Comparison of ENCODE assay signal across 31 cellular contexts in the genomic region with DNA sequence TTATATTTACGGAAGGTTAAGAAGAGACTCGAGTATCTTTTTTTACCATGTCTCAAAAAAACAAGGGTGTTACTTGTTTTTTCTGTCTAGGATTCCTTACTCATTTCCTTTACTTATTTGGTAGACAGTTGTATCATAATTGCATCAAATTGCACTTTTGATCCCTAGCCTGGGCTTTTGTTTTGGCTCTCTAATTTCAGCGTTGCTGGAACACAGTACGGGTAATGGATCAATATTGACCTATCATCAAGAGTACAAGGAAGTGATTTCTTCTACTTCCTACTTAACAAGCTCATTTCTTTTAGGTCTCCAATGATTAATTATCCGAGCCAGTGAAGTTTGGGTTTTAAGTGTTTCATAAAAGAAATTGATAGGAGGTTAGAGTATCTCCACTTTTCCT. TPM values are rescaled to one million over a fixed set of nuclear protein-coding genes. Genes with fewer than 3 reads are reported as not detected.
"Had no signal": no experiment of that assay in that cellular context is flagged by ENCODE, and none has a peak within 500 bp of the region (broad histone marks: within the 10 kb centered on the region; RNA-seq: fewer than 3 reads in every experiment).

No MANE protein-coding gene starts in this region.

- H3K4me3 ChIP-seq: adrenal gland, breast epithelium, K562, SK-N-MC had no signal

- H3K4me1 ChIP-seq: adrenal gland, breast epithelium had no signal

- H3K4me3 Mint-ChIP-seq: activated CD4-positive, alpha-beta memory T cell treated with anti-CD3 and anti-CD28 coated beads, Interleukin-2, amount 10 ng/mL, durations not matched to agents 7 days and 5 days; activated CD4-positive, alpha-beta T cell treated with anti-CD3 and anti-CD28 coated beads, Interleukin-2, amount 10 ng/mL, durations not matched to agents 7 days and 5 days; activated naive CD8-positive, alpha-beta T cell treated with anti-CD3 and anti-CD28 coated beads, Interleukin-2, amount 10 ng/mL, durations not matched to agents 7 days and 5 days; activated T-helper 17 cell treated with anti-CD3 and anti-CD28 coated beads, Interleukin-2, amount 50 U/mL, for 72 hours; T-cell had no signal

- H3K27ac Mint-ChIP-seq: activated CD4-positive, alpha-beta memory T cell treated with anti-CD3 and anti-CD28 coated beads, Interleukin-2, amount 10 ng/mL, durations not matched to agents 7 days and 5 days; activated CD4-positive, alpha-beta T cell treated with anti-CD3 and anti-CD28 coated beads, Interleukin-2, amount 10 ng/mL, durations not matched to agents 7 days and 5 days; activated naive CD8-positive, alpha-beta T cell treated with anti-CD3 and anti-CD28 coated beads, Interleukin-2, amount 10 ng/mL, durations not matched to agents 7 days and 5 days; activated T-helper 17 cell treated with anti-CD3 and anti-CD28 coated beads, Interleukin-2, amount 50 U/mL, for 72 hours; T-cell had no signal

- H3K27ac ChIP-seq: adrenal gland, breast epithelium, SK-N-MC, VCaP had no signal

- H3K27me3 ChIP-seq: adrenal gland, breast epithelium had no signal

- DNase-seq: activated CD4-positive, alpha-beta memory T cell treated with anti-CD3 and anti-CD28 coated beads, Interleukin-2, amount 10 ng/mL, durations not matched to agents 7 days and 5 days; activated CD4-positive, alpha-beta T cell treated with anti-CD3 and anti-CD28 coated beads, Interleukin-2, amount 10 ng/mL, durations not matched to agents 7 days and 5 days; activated CD4-positive, CD25-positive, alpha-beta regulatory T cell; activated gamma-delta T cell; activated naive CD4-positive, alpha-beta T cell treated with anti-CD3 and anti-CD28 coated beads, Interleukin-2, amount 50 U/mL, for 16 hours; activated naive CD8-positive, alpha-beta T cell treated with anti-CD3 and anti-CD28 coated beads, Interleukin-2, amount 10 ng/mL, durations not matched to agents 7 days and 5 days; activated T-cell treated with anti-CD3 and anti-CD28 coated beads for 4 hours; activated T-cell treated with anti-CD3 and anti-CD28 coated beads, Interleukin-2, amount 50 U/mL, for 48 hours; adrenal gland; anterior cingulate cortex; Karpas-422; NCI-H1105 treated with DMSO at 0.1 percent for 48 hours; NCI-H1436 treated with DMSO at 0.1 percent for 48 hours; NCI-H187; NCI-H2081 treated with DMSO at 0.1 percent for 48 hours; NCI-H2227 treated with DMSO at 0.1 percent for 48 hours; NCI-H446 treated with DMSO at 0.1 percent for 48 hours; NCI-H524 treated with DMSO at 0.1 percent for 48 hours; NK-92 treated with Interleukin-12 subunit alpha and Interleukin-12 subunit beta, amount 100 ng/mL, for 24 hours; OCI-M1; RPMI8226; T-cell; T-helper 2 cell had no signal

- ATAC-seq: activated T-helper 17 cell treated with anti-CD3 and anti-CD28 coated beads, Interleukin-2, amount 50 U/mL, for 72 hours; K562; Panc1; Right ventricle myocardium inferior; T-cell had no signal

- H3K4me1 Mint-ChIP-seq: activated naive CD8-positive, alpha-beta T cell treated with anti-CD3 and anti-CD28 coated beads, Interleukin-2, amount 10 ng/mL, durations not matched to agents 7 days and 5 days had no signal

- FAIRE-seq: K562 had no signal

- H3K9me3 ChIP-seq: adrenal gland, breast epithelium had no signal

- H3K27me3 Mint-ChIP-seq: activated CD4-positive, alpha-beta memory T cell treated with anti-CD3 and anti-CD28 coated beads, Interleukin-2, amount 10 ng/mL, durations not matched to agents 7 days and 5 days; activated CD4-positive, alpha-beta T cell treated with anti-CD3 and anti-CD28 coated beads, Interleukin-2, amount 10 ng/mL, durations not matched to agents 7 days and 5 days; activated naive CD8-positive, alpha-beta T cell treated with anti-CD3 and anti-CD28 coated beads, Interleukin-2, amount 10 ng/mL, durations not matched to agents 7 days and 5 days; activated T-helper 17 cell treated with anti-CD3 and anti-CD28 coated beads, Interleukin-2, amount 50 U/mL, for 72 hours; T-cell had no signal

RNA-seq across cellular contexts. Expression of gene GIMD1, which starts 35.4 kb away (rescaled TPM):
- total RNA-seq: activated CD4-positive, alpha-beta memory T cell treated with anti-CD3 and anti-CD28 coated beads, Interleukin-2, amount 10 ng/mL, durations not matched to agents 7 days and 5 days; activated CD4-positive, alpha-beta T cell treated with anti-CD3 and anti-CD28 coated beads, Interleukin-2, amount 10 ng/mL, durations not matched to agents 7 days and 5 days; activated CD8-positive, alpha-beta memory T cell treated with anti-CD3 and anti-CD28 coated beads for 36 hours; activated naive CD8-positive, alpha-beta T cell treated with anti-CD3 and anti-CD28 coated beads, Interleukin-2, amount 10 ng/mL, durations not matched to agents 7 days and 5 days; activated T-helper 17 cell treated with anti-CD3 and anti-CD28 coated beads, Interleukin-2, amount 50 U/mL, for 72 hours; adrenal gland; breast epithelium; K562; Right ventricle myocardium inferior; T-cell had no signal
- polyA plus RNA-seq: adrenal gland, K562 had no signal
